ENCODE assay signal across 9 cellular contexts in the genomic region with DNA sequence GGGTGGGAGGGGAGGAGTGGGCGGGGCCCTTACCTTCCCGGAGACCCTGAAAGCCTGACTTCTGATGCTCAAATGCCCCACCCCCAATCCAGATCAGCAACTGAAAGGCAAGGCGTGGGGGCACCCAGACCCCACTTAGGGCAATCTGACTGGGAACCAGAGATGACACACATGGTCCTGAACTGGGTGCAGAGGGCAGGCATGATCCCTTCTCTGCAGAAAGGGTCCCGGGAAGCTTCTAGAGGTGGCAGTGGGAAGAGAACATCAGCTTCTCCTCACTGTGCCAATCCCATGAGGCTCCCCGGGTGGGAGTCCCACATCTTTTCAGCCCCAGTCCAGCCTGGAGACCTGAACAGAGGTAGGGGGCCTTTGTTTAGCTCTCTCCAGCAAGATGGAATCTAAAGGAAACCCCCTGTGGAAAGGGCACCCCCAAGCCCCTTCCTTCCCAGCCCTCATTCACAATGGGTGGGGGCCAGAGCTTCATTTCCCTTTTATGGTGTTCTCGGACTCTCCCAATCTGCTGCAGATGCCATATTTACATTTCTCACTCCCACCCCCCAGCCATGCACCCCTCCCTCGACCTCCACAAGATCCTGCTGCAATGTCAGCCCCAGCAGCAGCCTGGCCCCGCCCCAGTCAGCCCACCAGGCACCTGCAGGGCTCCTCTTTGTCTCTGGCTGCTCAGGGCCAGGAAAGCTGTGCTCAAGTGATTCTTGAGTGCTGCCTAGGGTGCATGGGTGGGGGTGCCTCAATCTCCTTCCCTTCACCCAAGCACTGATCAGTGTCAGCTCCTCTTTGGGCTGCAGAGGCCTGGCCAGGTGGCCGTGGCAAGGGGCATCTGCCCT. TPM values are rescaled to one million over a fixed set of nuclear protein-coding genes. Genes with fewer than 3 reads are reported as not detected.
A peak's percentile ranks its signal among the peaks of the same experiment; 100 is the strongest.
DNase-seq lines count a peak whose midpoint lies in the region; ATAC-seq and TF ChIP-seq lines count a peak whose summit lies in the region.
"Had no signal": no experiment of that assay in that cellular context is flagged by ENCODE, and none has a peak within 500 bp of the region (broad histone marks: within the 10 kb centered on the region; RNA-seq: fewer than 3 reads in every experiment).

No MANE protein-coding gene starts in this region.

- intact Hi-C loops in activated CD4-positive, alpha-beta memory T cell treated with anti-CD3 and anti-CD28 coated beads for 36 hours (cut with micrococcal nuclease) = loop anchor here (2.0 to 5.0 kb wide), 4 partner anchors 19 to 394 kb away; partner anchors contain the start of gene TMEM9

- peak overlapping the region; percentile 98 for H3K4me3 Mint-ChIP-seq in activated CD4-positive, alpha-beta memory T cell treated with anti-CD3 and anti-CD28 coated beads for 36 hours
- H3K4me3 Mint-ChIP-seq in memory B cell = peak overlapping the region; percentile 93

- peaks cover 28% of the 10 kb centered on the region for H4K20me1 ChIP-seq in BLaER1

- H3K27ac ChIP-seq in BLaER1 = peak overlapping the region; percentile 89

- DNase-seq in activated CD4-positive, alpha-beta memory T cell treated with anti-CD3 and anti-CD28 coated beads for 36 hours = peak; percentile 29
- DNase-seq in memory B cell (ENCODE audit: low spot score in 2 of 2) (peak in 1 of 2 donors; percentile 18), T1000 (lab: John Stamatoyannopoulos, UW) (no peak), cortex of kidney (lab: John Stamatoyannopoulos, UW) (no peak), UCSD-AML1 (lab: John Stamatoyannopoulos, UW; ENCODE audit: unreplicated experiment) (no peak)
- DNase-seq in activated CD4-positive, CD25-positive, alpha-beta regulatory T cell (lab: John Stamatoyannopoulos, UW) = no peak
- DNase-seq: SHP77 treated with DMSO at 0.1 percent for 48 hours had no signal

- H3K36me3 ChIP-seq in BLaER1 = no peaks in the 10 kb centered on the region

- peaks cover 14% of the 10 kb centered on the region for H3K36me3 Mint-ChIP-seq in activated CD4-positive, alpha-beta memory T cell treated with anti-CD3 and anti-CD28 coated beads for 36 hours
- H3K36me3 Mint-ChIP-seq in memory B cell = no peaks in the 10 kb centered on the region

- H3K4me1 Mint-ChIP-seq in activated CD4-positive, alpha-beta memory T cell treated with anti-CD3 and anti-CD28 coated beads for 36 hours (ENCODE audit: low read depth) = peaks cover 84% of the 10 kb centered on the region
- peaks cover 58% of the 10 kb centered on the region for H3K4me1 Mint-ChIP-seq in memory B cell

- TF ChIP-seq POLR2A in GM18951 (IDR thresholded peaks at IDR 0.05; ENCODE audit: extremely low read depth, insufficient read depth, insufficient read length) = peak; percentile 50

- ATAC-seq in memory B cell (ENCODE audit: low read depth) = no peak

- in situ Hi-C loops in GM18951 (cut with MboI; ENCODE audit: low sequenced_read_pairs, unreplicated experiment) = no loop called here

- H3K27me3 ChIP-seq in BLaER1 = no peaks in the 10 kb centered on the region

- peak overlapping the region; percentile 92 for H3K9ac ChIP-seq in BLaER1

- H3K27ac Mint-ChIP-seq in activated CD4-positive, alpha-beta memory T cell treated with anti-CD3 and anti-CD28 coated beads for 36 hours = peak overlapping the region; percentile 99
- peak overlapping the region; percentile 95 for H3K27ac Mint-ChIP-seq in memory B cell

- H3K4me3 ChIP-seq in BLaER1 = peak overlapping the region; percentile 86

- POLR2A ChIA-PET in activated CD4-positive, alpha-beta memory T cell treated with anti-CD3 and anti-CD28 coated beads for 36 hours (lab: Charles Lee) = interaction anchor here (0.9 to 2.6 kb wide), 4 partner anchors 10 to 40 kb away, joined by 3 to 8 read pairs (median 4); no protein-coding TSS in a partner anchor

- H3K4me1 ChIP-seq in BLaER1 = peaks cover 90% of the 10 kb centered on the region

- H3K9me3 Mint-ChIP-seq in activated CD4-positive, alpha-beta memory T cell treated with anti-CD3 and anti-CD28 coated beads for 36 hours = no peaks in the 10 kb centered on the region
- no peaks in the 10 kb centered on the region for H3K9me3 Mint-ChIP-seq in memory B cell

- no peaks in the 10 kb centered on the region for H3K9me3 ChIP-seq in BLaER1

- peak overlapping the region; percentile 96 for H3K4me2 ChIP-seq in BLaER1

- no peaks in the 10 kb centered on the region for H3K27me3 Mint-ChIP-seq in activated CD4-positive, alpha-beta memory T cell treated with anti-CD3 and anti-CD28 coated beads for 36 hours
- no peaks in the 10 kb centered on the region for H3K27me3 Mint-ChIP-seq in memory B cell

- CTCF ChIA-PET in activated CD4-positive, alpha-beta memory T cell treated with anti-CD3 and anti-CD28 coated beads for 36 hours (lab: Charles Lee) = interaction anchor here (0.6 to 9.2 kb wide), 11 partner anchors 11 to 133 kb away, joined by 3 to 96 read pairs (median 6); no protein-coding TSS in a partner anchor

RNA-seq across cellular contexts. Expression of gene KIF21B, which starts 2.0 kb away (rescaled TPM):
- 10 to 100 TPM; 56.6 to 58.7 TPM for total RNA-seq in activated CD4-positive, alpha-beta memory T cell treated with anti-CD3 and anti-CD28 coated beads for 36 hours
